In the genomic region with DNA sequence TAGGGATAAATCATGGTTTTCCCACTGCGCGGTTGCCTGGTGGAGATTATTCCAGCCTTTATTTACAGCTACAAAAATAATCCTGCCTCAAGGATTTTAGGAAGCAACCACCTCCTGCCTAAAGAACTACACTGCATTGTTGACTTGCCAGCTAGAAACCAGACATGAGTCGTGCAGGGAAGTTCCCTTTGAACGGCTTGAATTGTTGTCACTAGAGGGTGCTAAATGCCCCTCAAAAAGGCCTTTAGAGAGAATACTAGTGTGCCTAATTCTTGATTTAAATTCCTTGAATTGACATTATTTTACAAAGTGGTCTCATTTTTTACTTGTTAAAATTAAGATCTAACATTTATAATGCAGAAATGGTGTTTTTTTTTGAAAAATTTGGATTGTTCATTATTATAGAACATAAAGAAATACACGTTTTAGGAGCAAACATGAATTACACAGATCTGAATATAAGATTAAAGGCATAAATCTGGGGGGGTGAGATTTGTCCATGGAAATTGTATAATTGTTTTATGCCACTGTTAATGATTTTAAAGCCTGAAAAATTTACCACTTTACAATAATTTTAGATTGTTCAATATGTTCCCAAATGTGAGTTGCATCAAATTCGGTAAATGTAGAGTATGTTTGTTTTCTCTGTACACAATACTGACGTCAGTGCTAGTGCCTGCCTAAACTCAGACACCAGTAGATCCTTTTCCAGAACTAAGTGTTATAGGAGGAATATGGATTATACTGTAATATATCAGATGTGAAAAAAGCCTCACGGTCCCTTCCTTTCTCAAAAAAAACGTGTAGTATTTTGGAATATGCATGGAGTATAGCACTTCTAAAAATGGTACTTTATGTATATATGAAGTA, we compare ENCODE assay signal across 8 cellular contexts. TPM values are rescaled to one million over a fixed set of nuclear protein-coding genes. Genes with fewer than 3 reads are reported as not detected.
A peak's percentile ranks its signal among the peaks of the same experiment; 100 is the strongest.
DNase-seq lines count a peak whose midpoint lies in the region; ATAC-seq and TF ChIP-seq lines count a peak whose summit lies in the region.

No MANE protein-coding gene starts in this region.

- H3K9ac ChIP-seq in neuronal stem cell (ENCODE audit: low read depth, low read length, poor library complexity), result no peak overlapping the region

- no peak overlapping the region for H3K18ac ChIP-seq in neuronal stem cell (ENCODE audit: low read length)

- H3K27ac ChIP-seq in neuronal stem cell (replicated peaks; ENCODE audit: low read length), result no peak overlapping the region

- ATAC-seq in natural killer cell (peak; percentile 46 to 78 (median 65)), GM19455 (IDR thresholded peaks at IDR 0.05; ENCODE audit: unreplicated experiment) (no peak), GM18907 (IDR thresholded peaks at IDR 0.05; ENCODE audit: unreplicated experiment) (no peak)
- ATAC-seq in natural killer cell treated with Interleukin-12 subunit alpha and Interleukin-12 subunit beta and Interleukin-15 and Interleukin-18, amount 100 ng/mL, for 72 hours, result no peak

- WGBS in neuronal stem cell (ENCODE audit: extremely low coverage in 2 of 2, insufficient read length in 2 of 2, insufficient replicate concordance in 1 of 2), 2 donors, result no CpG with 5 or more reads among the region's 9 CpGs

- no peak overlapping the region for H3K14ac ChIP-seq in neuronal stem cell (ENCODE audit: low read length)

- no peaks in the 10 kb centered on the region for H3K36me3 ChIP-seq in neuronal stem cell (replicated peaks in 1 of 2; ENCODE audit: control insufficient read depth in 2 of 2, insufficient read depth in 2 of 2, low read length in 2 of 2)

- H2BK15ac ChIP-seq in neuronal stem cell (ENCODE audit: low read length), result no peak overlapping the region

- no peaks in the 10 kb centered on the region for H3K9me3 ChIP-seq in neuronal stem cell (replicated peaks in 1 of 2; ENCODE audit: control insufficient read depth in 2 of 2, insufficient read depth in 1 of 2, low read depth in 1 of 2, low read length in 2 of 2)

- DNase-seq in natural killer cell (no peak), NCI-H146 (lab: John Stamatoyannopoulos, UW) (peak; percentile 57), SKM-1 (lab: John Stamatoyannopoulos, UW; ENCODE audit: unreplicated experiment) (peak; percentile 37), fibroblast of gingiva (ENCODE audit: low read depth) (peak; percentile 59), neuronal stem cell (ENCODE audit: low spot score) (peak; percentile 58)
- DNase-seq in natural killer cell treated with Interleukin-12 subunit alpha and Interleukin-12 subunit beta and Interleukin-15 and Interleukin-18, amount 100 ng/mL, for 72 hours (ENCODE audit: low spot score), result no peak

- no peak for TF ChIP-seq CTCF in natural killer cell (IDR thresholded peaks at IDR 0.05)

- H3K4ac ChIP-seq in neuronal stem cell (ENCODE audit: low read length), result no peak overlapping the region

- H3K4me1 Mint-ChIP-seq in natural killer cell, result peaks cover 9 to 17% of the 10 kb centered on the region in 2 donors
- peaks cover 3 to 16% of the 10 kb centered on the region in 2 donors for H3K4me1 Mint-ChIP-seq in natural killer cell treated with Interleukin-12 subunit alpha and Interleukin-12 subunit beta and Interleukin-15 and Interleukin-18, amount 100 ng/mL, for 72 hours (ENCODE audit: low read depth in 2 of 2)

- no peaks in the 10 kb centered on the region for H3K27me3 ChIP-seq in neuronal stem cell (ENCODE audit: control insufficient read depth in 3 of 3, insufficient read depth in 3 of 3, low read depth in 1 of 3, low read length in 3 of 3)

- peaks cover 6 to 7% of the 10 kb centered on the region in 2 donors for H3K4me1 ChIP-seq in neuronal stem cell (ENCODE audit: control insufficient read depth in 2 of 2, insufficient read depth in 1 of 2, low read depth in 1 of 2, low read length in 2 of 2)

- H3K4me3 ChIP-seq in neuronal stem cell (ENCODE audit: low read length in 2 of 2), result no peak overlapping the region

- H2AFZ ChIP-seq in neuronal stem cell (ENCODE audit: low read length), result peak overlapping the region; percentile 26

- no peaks in the 10 kb centered on the region for H3K79me1 ChIP-seq in neuronal stem cell (ENCODE audit: low read depth, low read length)

- H2BK12ac ChIP-seq in neuronal stem cell (ENCODE audit: low read length), result no peak overlapping the region

- H2AK5ac ChIP-seq in neuronal stem cell (ENCODE audit: low read depth, low read length), result no peak overlapping the region

- no peak overlapping the region for H3K27ac Mint-ChIP-seq in natural killer cell
- no peak overlapping the region for H3K27ac Mint-ChIP-seq in natural killer cell treated with Interleukin-12 subunit alpha and Interleukin-12 subunit beta and Interleukin-15 and Interleukin-18, amount 100 ng/mL, for 72 hours

- intact Hi-C loops in natural killer cell (cut with micrococcal nuclease), result loop anchor here (5.0 kb wide), 1 partner anchor 631 kb away; no protein-coding TSS in a partner anchor

- no peak overlapping the region for H4K91ac ChIP-seq in neuronal stem cell (ENCODE audit: low read depth, low read length, poor library complexity)

- H3K23ac ChIP-seq in neuronal stem cell (ENCODE audit: low read depth, low read length, poor library complexity), result no peak overlapping the region

- peaks cover 14 to 33% of the 10 kb centered on the region in 2 donors for H3K27me3 Mint-ChIP-seq in natural killer cell (ENCODE audit: low read depth in 2 of 2)
- peaks cover 8 to 16% of the 10 kb centered on the region in 2 donors for H3K27me3 Mint-ChIP-seq in natural killer cell treated with Interleukin-12 subunit alpha and Interleukin-12 subunit beta and Interleukin-15 and Interleukin-18, amount 100 ng/mL, for 72 hours

- H3K4me3 Mint-ChIP-seq in natural killer cell, result peak overlapping the region; percentile 52
- no peak overlapping the region for H3K4me3 Mint-ChIP-seq in natural killer cell treated with Interleukin-12 subunit alpha and Interleukin-12 subunit beta and Interleukin-15 and Interleukin-18, amount 100 ng/mL, for 72 hours

- H3K36me3 Mint-ChIP-seq in natural killer cell, result no peaks in the 10 kb centered on the region
- H3K36me3 Mint-ChIP-seq in natural killer cell treated with Interleukin-12 subunit alpha and Interleukin-12 subunit beta and Interleukin-15 and Interleukin-18, amount 100 ng/mL, for 72 hours, result no peaks in the 10 kb centered on the region

- H2BK5ac ChIP-seq in neuronal stem cell (ENCODE audit: low read length), result no peak overlapping the region

- no peak overlapping the region for H3K4me2 ChIP-seq in neuronal stem cell (ENCODE audit: insufficient read depth, low read length, poor library complexity, severe bottlenecking)

- no peak overlapping the region for H4K8ac ChIP-seq in neuronal stem cell (ENCODE audit: low read depth, low read length)

- no peak overlapping the region for H2BK120ac ChIP-seq in neuronal stem cell (ENCODE audit: low read depth, low read length)

- no peaks in the 10 kb centered on the region for H3K9me3 Mint-ChIP-seq in natural killer cell
- no peaks in the 10 kb centered on the region for H3K9me3 Mint-ChIP-seq in natural killer cell treated with Interleukin-12 subunit alpha and Interleukin-12 subunit beta and Interleukin-15 and Interleukin-18, amount 100 ng/mL, for 72 hours

RNA-seq across cellular contexts. Expression of a gene that starts 7.6 kb away (rescaled TPM):
- total RNA-seq in natural killer cell, result under 1 TPM in 2 of 3 donors, not detected in 1; 0.36 to 0.58 TPM
- not detected for total RNA-seq in natural killer cell treated with Interleukin-12 subunit alpha and Interleukin-12 subunit beta and Interleukin-15 and Interleukin-18, amount 100 ng/mL, for 72 hours
- polyA plus RNA-seq in neuronal stem cell (2013, experiment 1 of 2), result not detected
- 0.04 TPM for polyA plus RNA-seq in neuronal stem cell (2013, experiment 2 of 2)

Comparison
In these comparisons a context has a peak if more than half of its experiments do, and no peak if none do; other contexts are left out.
1. ATAC-seq: peak in natural killer cell (3 of 3); none in natural killer cell treated with Interleukin-12 subunit alpha and Interleukin-12 subunit beta and Interleukin-15 and Interleukin-18, amount 100 ng/mL, for 72 hours (0 of 2), GM19455 (single experiment) and GM18907 (single experiment).
2. DNase-seq: peak in NCI-H146 (single experiment), SKM-1 (single experiment), fibroblast of gingiva (single experiment) and neuronal stem cell (single experiment); none in natural killer cell (single experiment) and natural killer cell treated with Interleukin-12 subunit alpha and Interleukin-12 subunit beta and Interleukin-15 and Interleukin-18, amount 100 ng/mL, for 72 hours (single experiment).